In the genomic region with DNA sequence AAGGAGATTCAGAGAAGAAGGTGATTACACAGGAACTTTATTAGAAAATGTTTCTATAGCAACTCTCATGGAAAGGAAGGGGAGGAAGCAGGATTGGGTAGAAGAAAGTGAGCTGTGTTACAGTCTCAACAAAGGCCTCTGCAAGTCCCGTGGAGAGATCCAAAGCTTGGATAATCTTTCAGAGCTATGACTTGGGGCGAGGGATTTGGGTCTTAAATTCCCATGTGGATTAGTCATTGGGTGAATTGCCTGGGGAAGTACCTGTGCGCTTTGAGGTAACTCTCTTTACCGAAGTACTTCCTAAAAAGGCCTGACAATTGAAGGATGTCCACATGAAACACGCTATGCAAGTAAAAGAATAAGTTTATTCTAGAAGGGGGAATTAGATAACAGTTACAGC, we compare ENCODE assay signal across 17 cellular contexts.
A peak's percentile ranks its signal among the peaks of the same experiment; 100 is the strongest.
DNase-seq lines count a peak whose midpoint lies in the region; ATAC-seq and TF ChIP-seq lines count a peak whose summit lies in the region.
"Had no signal": no experiment of that assay in that cellular context is flagged by ENCODE, and none has a peak within 500 bp of the region (broad histone marks: within the 10 kb centered on the region; RNA-seq: fewer than 3 reads in every experiment).

No MANE protein-coding gene starts in this region.

- peak overlapping the region; percentile 81 for H2AFZ ChIP-seq in smooth muscle cell (ENCODE audit: low read depth)

- H3K9me3 ChIP-seq in WERI-Rb-1 (ENCODE audit: severe bottlenecking) (no peaks in the 10 kb centered on the region), smooth muscle cell (replicated peaks; ENCODE audit: low read depth) (no peaks in the 10 kb centered on the region)
- H3K9me3 ChIP-seq: BE2C, SJCRH30 had no signal

- DNase-seq in M059J (ENCODE audit: low read depth): peak; percentile 31
- DNase-seq in WERI-Rb-1: peak; percentile 40
- peak; percentile 93 to 97 for DNase-seq in foreskin keratinocyte
- no peak for DNase-seq in smooth muscle cell (lab: John Stamatoyannopoulos, UW; ENCODE audit: unreplicated experiment)
- no peak for DNase-seq in NCI-H1417 treated with DMSO at 0.1 percent for 48 hours (lab: John Stamatoyannopoulos, UW)
- DNase-seq in ACHN: no peak
- DNase-seq: BE2C; CD4-positive, alpha-beta T cell; KG1; NCI-H1092; NCI-H1694; NCI-H226; NCI-H524 treated with DMSO at 0.1 percent for 48 hours; RPMI8226; SJCRH30 had no signal

- peak overlapping the region; percentile 69 for H3K4me2 ChIP-seq in smooth muscle cell

- no peak for TF ChIP-seq CTCF in WERI-Rb-1 (IDR thresholded peaks at IDR 0.05; ENCODE audit: low read depth, low read length)
- TF ChIP-seq CTCF in foreskin keratinocyte (conservative IDR thresholded peaks at IDR 0.05): no peak
- no peak for TF ChIP-seq CTCF in smooth muscle cell (IDR thresholded peaks at IDR 0.05; ENCODE audit: borderline replicate concordance, insufficient read depth, poor library complexity, severe bottlenecking)

- H3K9ac ChIP-seq in smooth muscle cell (ENCODE audit: low read depth): no peak overlapping the region

- H3K36me3 ChIP-seq in WERI-Rb-1 (no peaks in the 10 kb centered on the region), smooth muscle cell (ENCODE audit: low read depth) (no peaks in the 10 kb centered on the region)
- H3K36me3 ChIP-seq: BE2C, SJCRH30 had no signal

- H3K79me2 ChIP-seq in smooth muscle cell (ENCODE audit: low read depth): no peaks in the 10 kb centered on the region

- H4K20me1 ChIP-seq in smooth muscle cell (ENCODE audit: low read depth): no peaks in the 10 kb centered on the region

- H3K4me3 ChIP-seq in WERI-Rb-1 (ENCODE audit: low read depth, low read length): no peak overlapping the region
- H3K4me3 ChIP-seq in smooth muscle cell: no peak overlapping the region
- H3K4me3 ChIP-seq: SJCRH30 had no signal

- in situ Hi-C loops in ACHN (cut with HindIII; ENCODE audit: low pct_ligation_motif_present, low pct_unique_long_range_greater_than_20kb, low sequenced_read_pairs): no loop called here

- 48% methylated on average over 5 of the region's 5 CpGs for WGBS in smooth muscle cell (ENCODE audit: low lambda C conversion rate)

- no peak overlapping the region for H3K27ac ChIP-seq in WERI-Rb-1
- H3K27ac ChIP-seq in foreskin keratinocyte: no peak overlapping the region
- peak overlapping the region; percentile 71 for H3K27ac ChIP-seq in smooth muscle cell (ENCODE audit: low read depth)
- H3K27ac ChIP-seq: SJCRH30 had no signal

- ATAC-seq in foreskin keratinocyte (peak; percentile 97), HG02852 (IDR thresholded peaks at IDR 0.05; ENCODE audit: unreplicated experiment) (no peak)
- ATAC-seq: HepG2 had no signal

- no peaks in the 10 kb centered on the region for H3F3A ChIP-seq in smooth muscle cell (ENCODE audit: low read depth)

- H3K27me3 ChIP-seq in WERI-Rb-1 (ENCODE audit: insufficient read depth, low read depth, severe bottlenecking) (no peaks in the 10 kb centered on the region), foreskin keratinocyte (no peaks in the 10 kb centered on the region), smooth muscle cell (ENCODE audit: low read depth) (no peaks in the 10 kb centered on the region)
- H3K27me3 ChIP-seq: BE2C, SJCRH30 had no signal

- H3K4me1 ChIP-seq in foreskin keratinocyte (peaks cover 12% of the 10 kb centered on the region), smooth muscle cell (ENCODE audit: low read depth) (peaks cover 6% of the 10 kb centered on the region)
- H3K4me1 ChIP-seq: BE2C, SJCRH30 had no signal

Comparison
In these comparisons a context has a peak if more than half of its experiments do, and no peak if none do; other contexts are left out.
1. DNase-seq: peak in M059J (single experiment), WERI-Rb-1 (single experiment) and foreskin keratinocyte (2 of 2); none in smooth muscle cell (single experiment), NCI-H1417 treated with DMSO at 0.1 percent for 48 hours (single experiment) and ACHN (single experiment).